10 cellular contexts compared by ENCODE assay signal in genomic region chr5:179755022-179755421, GRCh38. TPM values are rescaled to one million over a fixed set of nuclear protein-coding genes. Genes with fewer than 3 reads are reported as not detected.
A peak's percentile ranks its signal among the peaks of the same experiment; 100 is the strongest.
DNase-seq lines count a peak whose midpoint lies in the region; ATAC-seq and TF ChIP-seq lines count a peak whose summit lies in the region.
"Had no signal": no experiment of that assay in that cellular context is flagged by ENCODE, and none has a peak within 500 bp of the region (broad histone marks: within the 10 kb centered on the region; RNA-seq: fewer than 3 reads in every experiment).

No MANE protein-coding gene starts in this region.

- no peak for ATAC-seq in activated naive CD4-positive, alpha-beta T cell treated with anti-CD3 and anti-CD28 coated beads, Interleukin-2, amount 50 U/mL, for 72 hours

- no peaks in the 10 kb centered on the region for H3K27me3 ChIP-seq in WERI-Rb-1 (ENCODE audit: insufficient read depth, low read depth, severe bottlenecking)

- no peaks in the 10 kb centered on the region for H3K9me3 Mint-ChIP-seq in activated CD4-positive, alpha-beta T cell treated with anti-CD3 and anti-CD28 coated beads, Interleukin-2, amount 10 ng/mL, durations not matched to agents 24 days and 14 days
- no peaks in the 10 kb centered on the region for H3K9me3 Mint-ChIP-seq in activated CD4-positive, alpha-beta T cell treated with anti-CD3 and anti-CD28 coated beads, Interleukin-2, amount 10 ng/mL, durations not matched to agents 7 days and 5 days
- no peaks in the 10 kb centered on the region for H3K9me3 Mint-ChIP-seq in activated naive CD4-positive, alpha-beta T cell treated with anti-CD3 and anti-CD28 coated beads, Interleukin-2, amount 50 U/mL, for 72 hours
- no peaks in the 10 kb centered on the region for H3K9me3 Mint-ChIP-seq in progenitor cell of endocrine pancreas (ENCODE audit: low read depth)

- H3K9me3 ChIP-seq in WERI-Rb-1 (ENCODE audit: severe bottlenecking): no peaks in the 10 kb centered on the region

- no peak for DNase-seq in activated CD4-positive, alpha-beta T cell treated with anti-CD3 and anti-CD28 coated beads, Interleukin-2, amount 10 ng/mL, durations not matched to agents 24 days and 14 days
- DNase-seq in activated CD4-positive, alpha-beta T cell treated with anti-CD3 and anti-CD28 coated beads, Interleukin-2, amount 10 ng/mL, durations not matched to agents 7 days and 5 days: no peak
- DNase-seq in activated naive CD4-positive, alpha-beta T cell treated with anti-CD3 and anti-CD28 coated beads, Interleukin-2, amount 50 U/mL, for 72 hours (ENCODE audit: low spot score in 2 of 2): no peak
- DNase-seq in iPS DF 19.7 (ENCODE audit: low read depth, low spot score) (peak; percentile 54), progenitor cell of endocrine pancreas (ENCODE audit: low spot score, unreplicated experiment) (no peak), WERI-Rb-1 (no peak), GDM1 (lab: John Stamatoyannopoulos, UW) (no peak), SIG-M5 treated with dmso at 0.1 percent for 504 hours (lab: John Stamatoyannopoulos, UW; ENCODE audit: unreplicated experiment) (no peak)
- DNase-seq: cortex of kidney, NCI-H146 had no signal

- CTCF ChIA-PET in activated CD4-positive, alpha-beta T cell treated with anti-CD3 and anti-CD28 coated beads, Interleukin-2, amount 10 ng/mL, durations not matched to agents 7 days and 5 days (lab: Charles Lee): interaction anchor here (0.7 to 1.8 kb wide), 6 partner anchors 11 to 131 kb away, joined by 3 to 5 read pairs (median 3); no protein-coding TSS in a partner anchor

- H3K27ac Mint-ChIP-seq in activated CD4-positive, alpha-beta T cell treated with anti-CD3 and anti-CD28 coated beads, Interleukin-2, amount 10 ng/mL, durations not matched to agents 24 days and 14 days: peak overlapping the region; percentile 53
- no peak overlapping the region for H3K27ac Mint-ChIP-seq in activated CD4-positive, alpha-beta T cell treated with anti-CD3 and anti-CD28 coated beads, Interleukin-2, amount 10 ng/mL, durations not matched to agents 7 days and 5 days
- H3K27ac Mint-ChIP-seq in activated naive CD4-positive, alpha-beta T cell treated with anti-CD3 and anti-CD28 coated beads, Interleukin-2, amount 50 U/mL, for 72 hours: peak overlapping the region; percentile 8 to 38
- peak overlapping the region; percentile 88 for H3K27ac Mint-ChIP-seq in progenitor cell of endocrine pancreas

- TF ChIP-seq CTCF in progenitor cell of endocrine pancreas (IDR thresholded peaks at IDR 0.05; ENCODE audit: unreplicated experiment) (no peak), WERI-Rb-1 (IDR thresholded peaks at IDR 0.05; ENCODE audit: low read depth, low read length) (no peak)

- intact Hi-C loops in activated CD4-positive, alpha-beta T cell treated with anti-CD3 and anti-CD28 coated beads, Interleukin-2, amount 10 ng/mL, durations not matched to agents 24 days and 14 days (cut with micrococcal nuclease): no loop called here

- no peaks in the 10 kb centered on the region for H3K36me3 ChIP-seq in WERI-Rb-1

- no peak overlapping the region for H3K27ac ChIP-seq in WERI-Rb-1

- H3K4me3 ChIP-seq in WERI-Rb-1 (ENCODE audit: low read depth, low read length): no peak overlapping the region

- POLR2A ChIA-PET in activated CD4-positive, alpha-beta T cell treated with anti-CD3 and anti-CD28 coated beads, Interleukin-2, amount 10 ng/mL, durations not matched to agents 7 days and 5 days (lab: Charles Lee): interaction anchor here (0.6 kb wide), 1 partner anchor 165 kb away, joined by 3 read pairs; no protein-coding TSS in a partner anchor

- no peaks in the 10 kb centered on the region for H3K27me3 Mint-ChIP-seq in activated CD4-positive, alpha-beta T cell treated with anti-CD3 and anti-CD28 coated beads, Interleukin-2, amount 10 ng/mL, durations not matched to agents 24 days and 14 days
- H3K27me3 Mint-ChIP-seq in activated CD4-positive, alpha-beta T cell treated with anti-CD3 and anti-CD28 coated beads, Interleukin-2, amount 10 ng/mL, durations not matched to agents 7 days and 5 days: no peaks in the 10 kb centered on the region
- no peaks in the 10 kb centered on the region for H3K27me3 Mint-ChIP-seq in progenitor cell of endocrine pancreas

- no peak overlapping the region for H3K4me3 Mint-ChIP-seq in activated CD4-positive, alpha-beta T cell treated with anti-CD3 and anti-CD28 coated beads, Interleukin-2, amount 10 ng/mL, durations not matched to agents 24 days and 14 days
- H3K4me3 Mint-ChIP-seq in activated CD4-positive, alpha-beta T cell treated with anti-CD3 and anti-CD28 coated beads, Interleukin-2, amount 10 ng/mL, durations not matched to agents 7 days and 5 days: no peak overlapping the region
- H3K4me3 Mint-ChIP-seq in progenitor cell of endocrine pancreas (ENCODE audit: low read depth): peak overlapping the region; percentile 35

- H3K36me3 Mint-ChIP-seq in activated CD4-positive, alpha-beta T cell treated with anti-CD3 and anti-CD28 coated beads, Interleukin-2, amount 10 ng/mL, durations not matched to agents 24 days and 14 days (ENCODE audit: low read depth): peaks cover 9% of the 10 kb centered on the region
- H3K36me3 Mint-ChIP-seq in activated CD4-positive, alpha-beta T cell treated with anti-CD3 and anti-CD28 coated beads, Interleukin-2, amount 10 ng/mL, durations not matched to agents 7 days and 5 days (ENCODE audit: low read depth): peaks cover 11% of the 10 kb centered on the region
- peaks cover 0 to 15% of the 10 kb centered on the region in 2 donors for H3K36me3 Mint-ChIP-seq in activated naive CD4-positive, alpha-beta T cell treated with anti-CD3 and anti-CD28 coated beads, Interleukin-2, amount 50 U/mL, for 72 hours
- peaks cover 6% of the 10 kb centered on the region for H3K36me3 Mint-ChIP-seq in progenitor cell of endocrine pancreas (ENCODE audit: insufficient read depth)

- H3K4me1 Mint-ChIP-seq in activated CD4-positive, alpha-beta T cell treated with anti-CD3 and anti-CD28 coated beads, Interleukin-2, amount 10 ng/mL, durations not matched to agents 24 days and 14 days: peaks cover 38% of the 10 kb centered on the region
- peaks cover 44% of the 10 kb centered on the region for H3K4me1 Mint-ChIP-seq in activated CD4-positive, alpha-beta T cell treated with anti-CD3 and anti-CD28 coated beads, Interleukin-2, amount 10 ng/mL, durations not matched to agents 7 days and 5 days
- H3K4me1 Mint-ChIP-seq in progenitor cell of endocrine pancreas (ENCODE audit: low read depth): peaks cover 35% of the 10 kb centered on the region

RNA-seq across cellular contexts. Expression of gene MAML1, which starts 22.4 kb away (rescaled TPM):
- total RNA-seq in activated CD4-positive, alpha-beta T cell treated with anti-CD3 and anti-CD28 coated beads, Interleukin-2, amount 10 ng/mL, durations not matched to agents 24 days and 14 days: 34.6 and 37.3 TPM in 2 replicates
- total RNA-seq in activated CD4-positive, alpha-beta T cell treated with anti-CD3 and anti-CD28 coated beads, Interleukin-2, amount 10 ng/mL, durations not matched to agents 7 days and 5 days: 10 to 100 TPM; 34.3 to 34.9 TPM
- total RNA-seq in activated naive CD4-positive, alpha-beta T cell treated with anti-CD3 and anti-CD28 coated beads, Interleukin-2, amount 50 U/mL, for 72 hours: 10 to 100 TPM; 25.3 to 29.6 TPM
- total RNA-seq in progenitor cell of endocrine pancreas: 51.8 and 54.8 TPM in 2 replicates

RNA-seq across cellular contexts. Expression of gene LTC4S, which starts 38.8 kb away (rescaled TPM):
- 0.88 and 1.6 TPM in 2 replicates for total RNA-seq in activated CD4-positive, alpha-beta T cell treated with anti-CD3 and anti-CD28 coated beads, Interleukin-2, amount 10 ng/mL, durations not matched to agents 24 days and 14 days
- total RNA-seq in activated CD4-positive, alpha-beta T cell treated with anti-CD3 and anti-CD28 coated beads, Interleukin-2, amount 10 ng/mL, durations not matched to agents 7 days and 5 days: 1 to 10 TPM; 1.4 to 2.5 TPM
- total RNA-seq in activated naive CD4-positive, alpha-beta T cell treated with anti-CD3 and anti-CD28 coated beads, Interleukin-2, amount 50 U/mL, for 72 hours: 1 to 10 TPM in 1 of 2 donors, under 1 TPM in 1; 0.52 to 1.1 TPM
- total RNA-seq in progenitor cell of endocrine pancreas: 5.5 and 6.9 TPM in 2 replicates

RNA-seq across cellular contexts. Expression of gene MGAT4B, which starts 51.6 kb away (rescaled TPM):
- total RNA-seq in activated CD4-positive, alpha-beta T cell treated with anti-CD3 and anti-CD28 coated beads, Interleukin-2, amount 10 ng/mL, durations not matched to agents 24 days and 14 days: 126 and 134 TPM in 2 replicates
- total RNA-seq in activated CD4-positive, alpha-beta T cell treated with anti-CD3 and anti-CD28 coated beads, Interleukin-2, amount 10 ng/mL, durations not matched to agents 7 days and 5 days: 10 to 100 TPM; 86.2 to 87.7 TPM
- 10 to 100 TPM; 23.7 to 87.6 TPM for total RNA-seq in activated naive CD4-positive, alpha-beta T cell treated with anti-CD3 and anti-CD28 coated beads, Interleukin-2, amount 50 U/mL, for 72 hours
- 159 and 171 TPM in 2 replicates for total RNA-seq in progenitor cell of endocrine pancreas

RNA-seq across cellular contexts. Expression of gene CANX, which starts 56.3 kb away (rescaled TPM):
- total RNA-seq in activated CD4-positive, alpha-beta T cell treated with anti-CD3 and anti-CD28 coated beads, Interleukin-2, amount 10 ng/mL, durations not matched to agents 24 days and 14 days: 514 and 546 TPM in 2 replicates
- 100 to 1,000 TPM; 369 to 418 TPM for total RNA-seq in activated CD4-positive, alpha-beta T cell treated with anti-CD3 and anti-CD28 coated beads, Interleukin-2, amount 10 ng/mL, durations not matched to agents 7 days and 5 days
- 100 to 1,000 TPM; 417 to 484 TPM for total RNA-seq in activated naive CD4-positive, alpha-beta T cell treated with anti-CD3 and anti-CD28 coated beads, Interleukin-2, amount 50 U/mL, for 72 hours
- 571 and 574 TPM in 2 replicates for total RNA-seq in progenitor cell of endocrine pancreas
